ENCODE assay signal across 16 cellular contexts in genomic region chr2:72953976-72954375, GRCh38. TPM values are rescaled to one million over a fixed set of nuclear protein-coding genes. Genes with fewer than 3 reads are reported as not detected.
DNase-seq lines count a peak whose midpoint lies in the region; ATAC-seq and TF ChIP-seq lines count a peak whose summit lies in the region.
"Had no signal": no experiment of that assay in that cellular context is flagged by ENCODE, and none has a peak within 500 bp of the region (broad histone marks: within the 10 kb centered on the region; RNA-seq: fewer than 3 reads in every experiment).

No MANE protein-coding gene starts in this region.

- no peak for DNase-seq in DND-41
- DNase-seq in H9 = no peak
- DNase-seq in activated T-helper 1 cell treated with anti-CD3 and anti-CD28 coated beads, Interleukin-12 subunit alpha, Interleukin-12 subunit beta, Interleukin-2, Interleukin-4 antibody, amounts not matched to agents 30 ng/mL and 10 ng/mL and 1 ng/mL, durations not matched to agents 14 hours and 24 hours and 36 hours (ENCODE audit: low spot score) = peak; percentile 47
- no peak for DNase-seq in natural killer cell
- no peak for DNase-seq in DMS153 (lab: John Stamatoyannopoulos, UW)
- DNase-seq: Calu3, colonic mucosa, KBM-7, NCI-H1930, SHP77 treated with DMSO at 0.1 percent for 48 hours, thyroid gland had no signal

- H4K91ac ChIP-seq in H9 (ENCODE audit: insufficient read length, low read depth, low read length) = peak overlapping the region; percentile 45

- H3K79me2 ChIP-seq in DND-41 (ENCODE audit: insufficient read depth, low read length) (no peaks in the 10 kb centered on the region), H9 (ENCODE audit: insufficient read depth, low read length) (no peaks in the 10 kb centered on the region)

- no peak overlapping the region for H3K4me3 ChIP-seq in DND-41 (ENCODE audit: low read depth in 1 of 2, low read length in 2 of 2)
- H3K4me3 ChIP-seq: colonic mucosa, skin epidermis, thyroid gland had no signal

- H4K5ac ChIP-seq in H9 (ENCODE audit: insufficient read length, low read depth, low read length) = no peak overlapping the region

- H2BK5ac ChIP-seq in H9 (ENCODE audit: insufficient read length, low read length) = no peak overlapping the region

- H3K4me1 ChIP-seq in DND-41 (ENCODE audit: insufficient read depth, low read length) = no peaks in the 10 kb centered on the region
- peaks cover 7% of the 10 kb centered on the region; the same call in 1 of the 2 replicates for H3K4me1 ChIP-seq in H9 (ENCODE audit: insufficient read depth, low read length)
- H3K4me1 ChIP-seq: colonic mucosa, thyroid gland had no signal

- H3K36me3 ChIP-seq in DND-41 (ENCODE audit: insufficient read depth, low read length) = no peaks in the 10 kb centered on the region
- H3K36me3 ChIP-seq: colonic mucosa, thyroid gland had no signal

- H3T11ph ChIP-seq in H9 (ENCODE audit: low read length) = no peak overlapping the region

- no peaks in the 10 kb centered on the region for H4K20me1 ChIP-seq in DND-41 (ENCODE audit: insufficient read depth, low read length)
- no peaks in the 10 kb centered on the region for H4K20me1 ChIP-seq in H9 (ENCODE audit: control insufficient read depth, insufficient read depth, insufficient read length)

- H3K4ac ChIP-seq in H9 (ENCODE audit: low read depth, low read length) = no peak overlapping the region

- no peaks in the 10 kb centered on the region for H3K23me2 ChIP-seq in H9 (ENCODE audit: insufficient read length, low read depth, low read length, poor library complexity, severe bottlenecking)

- H3K27me3 ChIP-seq in DND-41 (ENCODE audit: insufficient read depth, low read length, poor library complexity) = no peaks in the 10 kb centered on the region
- no peaks in the 10 kb centered on the region for H3K27me3 ChIP-seq in H9 (ENCODE audit: insufficient read depth, low read length)
- H3K27me3 ChIP-seq: colonic mucosa, thyroid gland had no signal

- H3K36me3 Mint-ChIP-seq in H9 (ENCODE audit: insufficient read depth in 1 of 3, low read depth in 3 of 3) (peaks cover 9 to 15% (median 11%) of the 10 kb centered on the region in 3 experiments; a peak in 5 of 7 replicates), natural killer cell (no peaks in the 10 kb centered on the region)
- no peaks in the 10 kb centered on the region for H3K36me3 Mint-ChIP-seq in activated T-helper 1 cell treated with anti-CD3 and anti-CD28 coated beads, Interleukin-12 subunit alpha, Interleukin-12 subunit beta, Interleukin-2, Interleukin-4 antibody, amounts not matched to agents 30 ng/mL and 10 ng/mL and 1 ng/mL, durations not matched to agents 14 hours and 24 hours and 36 hours (ENCODE audit: low read depth)

- H2BK12ac ChIP-seq in H9 (ENCODE audit: insufficient read length, low read depth, low read length) = no peak overlapping the region

- no peak overlapping the region; the same call in 1 of the 2 replicates for H3K14ac ChIP-seq in H9 (ENCODE audit: insufficient read depth, low read length)

- no peak overlapping the region for H2BK120ac ChIP-seq in H9 (ENCODE audit: low read depth, low read length, poor library complexity, severe bottlenecking)

- H3K4me2 ChIP-seq in DND-41 (ENCODE audit: insufficient read depth, low read length) (no peak overlapping the region), H9 (ENCODE audit: insufficient read depth, insufficient read length, low read length) (no peak overlapping the region)

- H2AK5ac ChIP-seq in H9 (ENCODE audit: insufficient read length, low read length) = no peak overlapping the region

- H3K56ac ChIP-seq in H9 (ENCODE audit: insufficient read length, low read depth, low read length) = no peak overlapping the region

- H3K4me1 Mint-ChIP-seq in H9 (peaks cover 42 to 43% of the 10 kb centered on the region in 2 experiments), natural killer cell (peaks cover 44 to 57% of the 10 kb centered on the region in 2 donors)
- H3K4me1 Mint-ChIP-seq in activated T-helper 1 cell treated with anti-CD3 and anti-CD28 coated beads, Interleukin-12 subunit alpha, Interleukin-12 subunit beta, Interleukin-2, Interleukin-4 antibody, amounts not matched to agents 30 ng/mL and 10 ng/mL and 1 ng/mL, durations not matched to agents 14 hours and 24 hours and 36 hours (ENCODE audit: low read depth) = peaks cover 32% of the 10 kb centered on the region

- H3K9me3 Mint-ChIP-seq in H9 (no peaks in the 10 kb centered on the region), natural killer cell (no peaks in the 10 kb centered on the region)
- H3K9me3 Mint-ChIP-seq in activated T-helper 1 cell treated with anti-CD3 and anti-CD28 coated beads, Interleukin-12 subunit alpha, Interleukin-12 subunit beta, Interleukin-2, Interleukin-4 antibody, amounts not matched to agents 30 ng/mL and 10 ng/mL and 1 ng/mL, durations not matched to agents 14 hours and 24 hours and 36 hours = no peaks in the 10 kb centered on the region
- H3K9me3 Mint-ChIP-seq: neural crest cell had no signal

- no peak overlapping the region for H2BK15ac ChIP-seq in H9 (ENCODE audit: low read depth, low read length)

- peaks cover 5% of the 10 kb centered on the region for H3K27me3 Mint-ChIP-seq in H9 (ENCODE audit: low read depth)
- no peaks in the 10 kb centered on the region for H3K27me3 Mint-ChIP-seq in activated T-helper 1 cell treated with anti-CD3 and anti-CD28 coated beads, Interleukin-12 subunit alpha, Interleukin-12 subunit beta, Interleukin-2, Interleukin-4 antibody, amounts not matched to agents 30 ng/mL and 10 ng/mL and 1 ng/mL, durations not matched to agents 14 hours and 24 hours and 36 hours (ENCODE audit: insufficient read depth)
- H3K27me3 Mint-ChIP-seq in natural killer cell (ENCODE audit: low read depth in 2 of 2) = no peaks in the 10 kb centered on the region

- TF ChIP-seq CTCF in DND-41 (IDR thresholded peaks at IDR 0.05; ENCODE audit: borderline replicate concordance, extremely low read depth, low read length, poor library complexity, severe bottlenecking) = no peak
- TF ChIP-seq CTCF in H9 (conservative IDR thresholded peaks at IDR 0.05) = no peak
- TF ChIP-seq CTCF in natural killer cell (IDR thresholded peaks at IDR 0.05) = no peak

- H4K8ac ChIP-seq in H9 (replicated peaks; ENCODE audit: insufficient read length, low read depth, low read length) = no peak overlapping the region

- H3K27ac Mint-ChIP-seq in H9 (peak overlapping the region in 1 of 3 experiments; percentile 44; a peak in 1 of 7 replicates), natural killer cell (peak overlapping the region; percentile 89 to 97)
- peak overlapping the region; percentile 88 for H3K27ac Mint-ChIP-seq in activated T-helper 1 cell treated with anti-CD3 and anti-CD28 coated beads, Interleukin-12 subunit alpha, Interleukin-12 subunit beta, Interleukin-2, Interleukin-4 antibody, amounts not matched to agents 30 ng/mL and 10 ng/mL and 1 ng/mL, durations not matched to agents 14 hours and 24 hours and 36 hours

- H3K9me3 ChIP-seq in DND-41 (ENCODE audit: insufficient read depth, low read length, severe bottlenecking) = no peaks in the 10 kb centered on the region
- H3K9me3 ChIP-seq in H9 (ENCODE audit: control insufficient read depth, low read depth, low read length) = no peaks in the 10 kb centered on the region
- H3K9me3 ChIP-seq: colonic mucosa, thyroid gland had no signal

- H2AFZ ChIP-seq in DND-41 (ENCODE audit: low read depth, low read length) (no peak overlapping the region), H9 (ENCODE audit: low read length) (no peak overlapping the region)

- no peak overlapping the region for H3K4me3 Mint-ChIP-seq in H9
- peak overlapping the region; percentile 79 for H3K4me3 Mint-ChIP-seq in activated T-helper 1 cell treated with anti-CD3 and anti-CD28 coated beads, Interleukin-12 subunit alpha, Interleukin-12 subunit beta, Interleukin-2, Interleukin-4 antibody, amounts not matched to agents 30 ng/mL and 10 ng/mL and 1 ng/mL, durations not matched to agents 14 hours and 24 hours and 36 hours
- peak overlapping the region; percentile 91 for H3K4me3 Mint-ChIP-seq in natural killer cell
- H3K4me3 Mint-ChIP-seq: neural crest cell had no signal

- no peak overlapping the region for H2BK20ac ChIP-seq in H9 (ENCODE audit: low read depth, low read length, poor library complexity, severe bottlenecking)

- H3K27ac ChIP-seq in DND-41 (ENCODE audit: low read length) (no peak overlapping the region), H9 (ENCODE audit: insufficient read length, low read depth, low read length) (no peak overlapping the region)
- H3K27ac ChIP-seq: colonic mucosa, thyroid gland, VCaP had no signal

- ATAC-seq in DND-41 (ENCODE audit: insufficient read depth, low read depth) (peak; percentile 53; the same call in 2 of the 3 replicates), natural killer cell (peak; percentile 85 to 95 (median 93)), HG03025 (IDR thresholded peaks at IDR 0.05; ENCODE audit: low FRiP score, unreplicated experiment) (no peak), HG03175 (IDR thresholded peaks at IDR 0.05; ENCODE audit: unreplicated experiment) (no peak)

- no peak overlapping the region for H3K18ac ChIP-seq in H9 (ENCODE audit: insufficient read length, low read depth, low read length)

- H3K79me1 ChIP-seq in H9 (ENCODE audit: insufficient read depth, low read depth, low read length, poor library complexity, severe bottlenecking) = no peaks in the 10 kb centered on the region

- intact Hi-C loops in activated T-helper 1 cell treated with anti-CD3 and anti-CD28 coated beads, Interleukin-12 subunit alpha, Interleukin-12 subunit beta, Interleukin-2, Interleukin-4 antibody, amounts not matched to agents 30 ng/mL and 10 ng/mL and 1 ng/mL, durations not matched to agents 14 hours and 24 hours and 36 hours (cut with micrococcal nuclease) = no loop called here
- intact Hi-C loops in natural killer cell (cut with micrococcal nuclease) = no loop called here

- H3K23ac ChIP-seq in H9 (ENCODE audit: insufficient read length, low read depth, low read length) = no peak overlapping the region

- WGBS in H9 (ENCODE audit: extremely low coverage, insufficient read length, low lambda C conversion rate) = no CpG with 5 or more reads among the region's 4 CpGs

- H3K9ac ChIP-seq in DND-41 (ENCODE audit: low read depth, low read length) (no peak overlapping the region), H9 (ENCODE audit: extremely low read depth, insufficient read length, low read length) (no peak overlapping the region)

RNA-seq across cellular contexts. Expression of gene EMX1, which starts 36.7 kb away (rescaled TPM):
- 0.64 and 0.72 TPM in 2 replicates for total RNA-seq in H9 (2021)
- not detected in 2 replicates for total RNA-seq in activated T-helper 1 cell treated with anti-CD3 and anti-CD28 coated beads, Interleukin-12 subunit alpha, Interleukin-12 subunit beta, Interleukin-2, Interleukin-4 antibody, amounts not matched to agents 30 ng/mL and 10 ng/mL and 1 ng/mL, durations not matched to agents 14 hours and 24 hours and 36 hours
- not detected for total RNA-seq in natural killer cell
- total RNA-seq: Calu3, neural crest cell had no signal

Comparison
In these comparisons a context has a peak if more than half of its experiments do, and no peak if none do; other contexts are left out.
1. ATAC-seq: peak in DND-41 (single experiment) and natural killer cell (3 of 3); none in HG03025 (single experiment) and HG03175 (single experiment).
2. H3K4me3 Mint-ChIP-seq: peak in activated T-helper 1 cell treated with anti-CD3 and anti-CD28 coated beads, Interleukin-12 subunit alpha, Interleukin-12 subunit beta, Interleukin-2, Interleukin-4 antibody, amounts not matched to agents 30 ng/mL and 10 ng/mL and 1 ng/mL, durations not matched to agents 14 hours and 24 hours and 36 hours (single experiment) and natural killer cell (single experiment); none in H9 (0 of 2).